ENCODE assay signal across 8 cellular contexts in genomic region chr16:29807426-29808218, GRCh38. TPM values are rescaled to one million over a fixed set of nuclear protein-coding genes. Genes with fewer than 3 reads are reported as not detected.
A peak's percentile ranks its signal among the peaks of the same experiment; 100 is the strongest.
DNase-seq lines count a peak whose midpoint lies in the region; ATAC-seq and TF ChIP-seq lines count a peak whose summit lies in the region.

No MANE protein-coding gene starts in this region.

- H3K27me3 ChIP-seq in KMS-11 (ENCODE audit: insufficient read depth, low read depth) = no peaks in the 10 kb centered on the region
- no peaks in the 10 kb centered on the region for H3K27me3 ChIP-seq in naive thymus-derived CD4-positive, alpha-beta T cell (ENCODE audit: control insufficient read depth in 2 of 2, insufficient read depth in 2 of 2, low read length in 2 of 2)

- H3K27ac Mint-ChIP-seq in activated T-helper 17 cell treated with anti-CD3 and anti-CD28 coated beads, Interleukin-2, amount 50 U/mL, for 72 hours = peak overlapping the region; percentile 98
- H3K27ac Mint-ChIP-seq in naive thymus-derived CD4-positive, alpha-beta T cell = peak overlapping the region; percentile 92 to 99 (median 97)
- H3K27ac Mint-ChIP-seq in stimulated activated memory B cell treated with anti-CD40 and anti-IgM and Interleukin-4, amounts not matched to agents 10 μg/mL and 1 μg/mL and 100 μg/mL, for 72 hours = peak overlapping the region; percentile 86

- H3K4me3 ChIP-seq in KMS-11 (IDR thresholded peaks at IDR 0.05; ENCODE audit: insufficient read depth, low read depth, low read length) = no peak overlapping the region
- H3K4me3 ChIP-seq in naive thymus-derived CD4-positive, alpha-beta T cell (ENCODE audit: low read length) = peak overlapping the region; percentile 54

- peaks cover 31% of the 10 kb centered on the region for H3K4me1 Mint-ChIP-seq in activated T-helper 17 cell treated with anti-CD3 and anti-CD28 coated beads, Interleukin-2, amount 50 U/mL, for 72 hours
- peaks cover 36 to 62% (median 54%) of the 10 kb centered on the region in 7 donors for H3K4me1 Mint-ChIP-seq in naive thymus-derived CD4-positive, alpha-beta T cell
- peaks cover 65% of the 10 kb centered on the region for H3K4me1 Mint-ChIP-seq in stimulated activated memory B cell treated with anti-CD40 and anti-IgM and Interleukin-4, amounts not matched to agents 10 μg/mL and 1 μg/mL and 100 μg/mL, for 72 hours

- H3K9me3 Mint-ChIP-seq in activated T-helper 17 cell treated with anti-CD3 and anti-CD28 coated beads, Interleukin-2, amount 50 U/mL, for 72 hours = no peaks in the 10 kb centered on the region
- peaks cover 0 to 1% (median 0%) of the 10 kb centered on the region in 11 donors for H3K9me3 Mint-ChIP-seq in naive thymus-derived CD4-positive, alpha-beta T cell
- H3K9me3 Mint-ChIP-seq in stimulated activated memory B cell treated with anti-CD40 and anti-IgM and Interleukin-4, amounts not matched to agents 10 μg/mL and 1 μg/mL and 100 μg/mL, for 72 hours = no peaks in the 10 kb centered on the region

- peaks cover 6% of the 10 kb centered on the region; the same call in 1 of the 2 replicates for H3K36me3 ChIP-seq in KMS-11 (ENCODE audit: insufficient read depth)
- H3K36me3 ChIP-seq in naive thymus-derived CD4-positive, alpha-beta T cell (ENCODE audit: control insufficient read depth in 2 of 3, insufficient read depth in 3 of 3, low read length in 3 of 3) = peaks cover 0 to 21% (median 8%) of the 10 kb centered on the region in 3 experiments

- peak overlapping the region; percentile 89 for H3K9ac ChIP-seq in KMS-11

- H3K36me3 Mint-ChIP-seq in activated T-helper 17 cell treated with anti-CD3 and anti-CD28 coated beads, Interleukin-2, amount 50 U/mL, for 72 hours (ENCODE audit: low read depth) = peaks cover 72% of the 10 kb centered on the region
- peaks cover 0 to 41% (median 3%) of the 10 kb centered on the region in 5 donors for H3K36me3 Mint-ChIP-seq in naive thymus-derived CD4-positive, alpha-beta T cell
- H3K36me3 Mint-ChIP-seq in stimulated activated memory B cell treated with anti-CD40 and anti-IgM and Interleukin-4, amounts not matched to agents 10 μg/mL and 1 μg/mL and 100 μg/mL, for 72 hours = peaks cover 44% of the 10 kb centered on the region

- H3K4me2 ChIP-seq in KMS-11 = peak overlapping the region; percentile 83

- no peak overlapping the region for H2AFZ ChIP-seq in KMS-11 (ENCODE audit: low read depth)

- H3K27ac ChIP-seq in KMS-11 = peak overlapping the region; percentile 96
- H3K27ac ChIP-seq in naive thymus-derived CD4-positive, alpha-beta T cell (ENCODE audit: low read depth, low read length) = peak overlapping the region; percentile 79

- no peaks in the 10 kb centered on the region for H4K20me1 ChIP-seq in KMS-11 (ENCODE audit: insufficient read depth)

- peak overlapping the region; percentile 97 for H3K4me3 Mint-ChIP-seq in activated T-helper 17 cell treated with anti-CD3 and anti-CD28 coated beads, Interleukin-2, amount 50 U/mL, for 72 hours
- peak overlapping the region; percentile 85 to 99 (median 95) for H3K4me3 Mint-ChIP-seq in naive thymus-derived CD4-positive, alpha-beta T cell
- peak overlapping the region; percentile 79 for H3K4me3 Mint-ChIP-seq in stimulated activated memory B cell treated with anti-CD40 and anti-IgM and Interleukin-4, amounts not matched to agents 10 μg/mL and 1 μg/mL and 100 μg/mL, for 72 hours

- intact Hi-C loops in naive thymus-derived CD4-positive, alpha-beta T cell (cut with micrococcal nuclease) = loop anchor here (1.0 to 10.0 kb wide), 11 partner anchors 9 to 1115 kb away; partner anchors contain the start of genes ALDOA (in 1 of the 2), C16orf54 (in 1 of the 2), FBRS (in 1 of the 2) and FBXL19 (in 1 of the 2)

- DNase-seq in RPMI7951 (ENCODE audit: low read depth) = peak; percentile 94
- peak; percentile 96 for DNase-seq in fibroblast of gingiva (ENCODE audit: low read depth)
- peak; percentile 71 to 91 (median 89) for DNase-seq in naive thymus-derived CD4-positive, alpha-beta T cell

- H3K4me1 ChIP-seq in KMS-11 (ENCODE audit: low read depth, poor library complexity, severe bottlenecking) = peaks cover 51% of the 10 kb centered on the region
- H3K4me1 ChIP-seq in naive thymus-derived CD4-positive, alpha-beta T cell (ENCODE audit: control insufficient read depth in 2 of 2, insufficient read depth in 2 of 2, low read length in 2 of 2) = peaks cover 40 to 49% of the 10 kb centered on the region in 2 donors

- POLR2A ChIA-PET in naive thymus-derived CD4-positive, alpha-beta T cell (lab: Charles Lee) = interaction anchor here (0.5 to 6.5 kb wide), 35 partner anchors 10 to 889 kb away, joined by 3 to 109 read pairs (median 6); partner anchors contain the start of genes ALDOA, C16orf54, CDIPT and CORO1A

- peak; percentile 39 for ATAC-seq in activated T-helper 17 cell treated with anti-CD3 and anti-CD28 coated beads, Interleukin-2, amount 50 U/mL, for 72 hours (replicated peaks)
- ATAC-seq in naive thymus-derived CD4-positive, alpha-beta T cell = peak; percentile 55
- ATAC-seq in stimulated activated memory B cell treated with anti-CD40 and anti-IgM and Interleukin-4, amounts not matched to agents 10 μg/mL and 1 μg/mL and 100 μg/mL, for 72 hours = peak; percentile 60
- no peak for ATAC-seq in GM18519 (IDR thresholded peaks at IDR 0.05; ENCODE audit: low FRiP score, unreplicated experiment)

- CTCF ChIA-PET in naive thymus-derived CD4-positive, alpha-beta T cell (lab: Charles Lee) = interaction anchor here (0.6 to 3.2 kb wide), 20 partner anchors 9 to 984 kb away, joined by 3 to 53 read pairs (median 4); partner anchors contain the start of genes KIF22 and PAGR1

- H3K9me3 ChIP-seq in naive thymus-derived CD4-positive, alpha-beta T cell (ENCODE audit: control insufficient read depth in 2 of 3, low read length in 3 of 3) = no peaks in the 10 kb centered on the region

- peaks cover 33% of the 10 kb centered on the region for H3K79me2 ChIP-seq in KMS-11 (ENCODE audit: insufficient read depth, low read depth)

- no peaks in the 10 kb centered on the region for H3K27me3 Mint-ChIP-seq in activated T-helper 17 cell treated with anti-CD3 and anti-CD28 coated beads, Interleukin-2, amount 50 U/mL, for 72 hours
- H3K27me3 Mint-ChIP-seq in naive thymus-derived CD4-positive, alpha-beta T cell = peaks cover 0 to 17% (median 0%) of the 10 kb centered on the region in 5 donors
- H3K27me3 Mint-ChIP-seq in stimulated activated memory B cell treated with anti-CD40 and anti-IgM and Interleukin-4, amounts not matched to agents 10 μg/mL and 1 μg/mL and 100 μg/mL, for 72 hours = no peaks in the 10 kb centered on the region

- TF ChIP-seq CTCF in GM12872 (IDR thresholded peaks at IDR 0.05; ENCODE audit: insufficient read depth, low read depth, low read length) (peak; percentile 86), KMS-11 (conservative IDR thresholded peaks at IDR 0.05; ENCODE audit: low read depth, low read length) (peak; percentile 33)

RNA-seq across cellular contexts. Expression of gene MAZ, which starts 1.3 kb away (rescaled TPM):
- total RNA-seq in RPMI7951 (2014; rRNA removed; shearing (Covaris generic)) = 114 and 181 TPM in 2 replicates
- total RNA-seq in activated T-helper 17 cell treated with anti-CD3 and anti-CD28 coated beads, Interleukin-2, amount 50 U/mL, for 72 hours = 100 to 1,000 TPM; 239 to 288 TPM
- total RNA-seq in naive thymus-derived CD4-positive, alpha-beta T cell = 100 to 1,000 TPM; 192 to 424 (median 259) TPM
- polyA plus RNA-seq in naive thymus-derived CD4-positive, alpha-beta T cell = 10 to 100 TPM; 36.9 to 44.5 TPM

RNA-seq across cellular contexts. Expression of gene PRRT2, which starts 4.4 kb away (rescaled TPM):
- total RNA-seq in RPMI7951 (2014; rRNA removed; shearing (Covaris generic)) = 1.7 and 2.5 TPM in 2 replicates
- total RNA-seq in activated T-helper 17 cell treated with anti-CD3 and anti-CD28 coated beads, Interleukin-2, amount 50 U/mL, for 72 hours = 1 to 10 TPM; 1.2 to 9.1 TPM
- total RNA-seq in naive thymus-derived CD4-positive, alpha-beta T cell = 1 to 10 TPM; 1.9 to 4.6 (median 2.8) TPM
- under 1 TPM in 1 of 2 donors, not detected in 1; 0.07 TPM for polyA plus RNA-seq in naive thymus-derived CD4-positive, alpha-beta T cell

RNA-seq across cellular contexts. Expression of gene PAGR1, which starts 8.3 kb away (rescaled TPM):
- 20.5 and 22.8 TPM in 2 replicates for total RNA-seq in RPMI7951 (2014; rRNA removed; shearing (Covaris generic))
- total RNA-seq in activated T-helper 17 cell treated with anti-CD3 and anti-CD28 coated beads, Interleukin-2, amount 50 U/mL, for 72 hours = 10 to 100 TPM; 26.8 to 26.9 TPM
- total RNA-seq in naive thymus-derived CD4-positive, alpha-beta T cell = 10 to 100 TPM; 17.5 to 42.0 (median 25.7) TPM
- polyA plus RNA-seq in naive thymus-derived CD4-positive, alpha-beta T cell = 10 to 100 TPM; 54.0 to 62.6 TPM

RNA-seq across cellular contexts. Expression of gene MVP, which starts 12.6 kb away (rescaled TPM):
- 140 and 141 TPM in 2 replicates for total RNA-seq in RPMI7951 (2014; rRNA removed; shearing (Covaris generic))
- total RNA-seq in activated T-helper 17 cell treated with anti-CD3 and anti-CD28 coated beads, Interleukin-2, amount 50 U/mL, for 72 hours = 100 to 1,000 TPM; 101 to 133 TPM
- 100 to 1,000 TPM; 130 to 221 (median 150) TPM for total RNA-seq in naive thymus-derived CD4-positive, alpha-beta T cell
- polyA plus RNA-seq in naive thymus-derived CD4-positive, alpha-beta T cell = 100 to 1,000 TPM; 118 to 183 TPM

RNA-seq across cellular contexts. Expression of gene KIF22, which starts 17.1 kb away (rescaled TPM):
- total RNA-seq in RPMI7951 (2014; rRNA removed; shearing (Covaris generic)) = 120 and 128 TPM in 2 replicates
- 100 to 1,000 TPM; 122 to 139 TPM for total RNA-seq in activated T-helper 17 cell treated with anti-CD3 and anti-CD28 coated beads, Interleukin-2, amount 50 U/mL, for 72 hours
- 100 to 1,000 TPM in 1 of 5 experiments, 10 to 100 TPM in 4; 62.5 to 141 (median 81.3) TPM for total RNA-seq in naive thymus-derived CD4-positive, alpha-beta T cell
- polyA plus RNA-seq in naive thymus-derived CD4-positive, alpha-beta T cell = 10 to 100 TPM; 36.9 to 50.7 TPM
